Comparison of ENCODE assay signal across 18 cellular contexts in the genomic region with DNA sequence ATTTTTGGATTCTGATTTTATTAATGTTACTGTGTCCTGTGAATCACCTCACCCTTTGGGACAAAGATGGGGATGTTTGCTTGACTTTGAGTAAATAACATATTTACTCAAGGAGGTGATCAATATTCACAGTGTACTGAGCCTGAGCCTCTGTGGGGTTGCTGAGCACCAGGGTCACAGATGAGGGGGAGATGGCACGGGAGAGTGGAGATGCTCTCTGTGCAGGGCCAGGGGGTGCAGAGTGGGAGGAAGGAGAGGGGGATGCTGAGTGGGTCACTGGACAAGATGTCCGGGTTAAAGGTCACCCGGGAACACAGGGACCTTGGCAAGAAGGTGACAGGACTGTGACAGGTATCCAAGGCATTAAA. TPM values are rescaled to one million over a fixed set of nuclear protein-coding genes. Genes with fewer than 3 reads are reported as not detected.
A peak's percentile ranks its signal among the peaks of the same experiment; 100 is the strongest.
DNase-seq lines count a peak whose midpoint lies in the region; ATAC-seq and TF ChIP-seq lines count a peak whose summit lies in the region.
"Had no signal": no experiment of that assay in that cellular context is flagged by ENCODE, and none has a peak within 500 bp of the region (broad histone marks: within the 10 kb centered on the region; RNA-seq: fewer than 3 reads in every experiment).

No MANE protein-coding gene starts in this region.

- no peak overlapping the region for H3K4me3 ChIP-seq in CD8-positive, alpha-beta memory T cell (ENCODE audit: low read length)
- H3K4me3 ChIP-seq in PC-9 (no peak overlapping the region), psoas muscle (peak overlapping the region; percentile 99), prostate gland (no peak overlapping the region)
- H3K4me3 ChIP-seq: BLaER1, lung had no signal

- BruUV-seq in PC-9 (replicated peaks; lab: Mats Ljungman, UMichigan), result no TSS peak

- H3K27me3 Mint-ChIP-seq in CD8-positive, alpha-beta memory T cell, result peaks cover 0 to 5% of the 10 kb centered on the region in 2 donors
- H3K27me3 Mint-ChIP-seq in endothelial cell (ENCODE audit: unreplicated experiment) (peaks cover 16% of the 10 kb centered on the region), T-cell (no peaks in the 10 kb centered on the region)

- no peak for TF ChIP-seq POLR2A in prostate gland (IDR thresholded peaks at IDR 0.05)

- intact Hi-C loops in PC-9 (cut with micrococcal nuclease; ENCODE audit: unreplicated experiment), result no loop called here
- intact Hi-C loops in psoas muscle (cut with DNase I), result no loop called here
- intact Hi-C loops in prostate gland (cut with DNase I), result loop anchor here (5.0 kb wide), 2 partner anchors 33 to 127 kb away; a partner anchor contains a TSS

- 65 to 81% (median 67%) methylated on average over 3 of the region's 3 CpGs for WGBS in psoas muscle, 3 donors
- WGBS in prostate gland, result 78% methylated on average over 3 of the region's 3 CpGs

- no peaks in the 10 kb centered on the region for H3K9me3 ChIP-seq in CD8-positive, alpha-beta memory T cell (ENCODE audit: low read length)
- H3K9me3 ChIP-seq in PC-9 (ENCODE audit: insufficient read depth, low read depth) (no peaks in the 10 kb centered on the region), psoas muscle (no peaks in the 10 kb centered on the region), prostate gland (no peaks in the 10 kb centered on the region)
- H3K9me3 ChIP-seq: right lobe of liver had no signal

- no peaks in the 10 kb centered on the region for H3K9me2 ChIP-seq in PC-9 (ENCODE audit: insufficient read depth)

- CTCF ChIA-PET in CD8-positive, alpha-beta memory T cell (lab: Charles Lee), result interaction anchor here (1.0 kb wide), 1 partner anchor 22 kb away, joined by 3 read pairs; no protein-coding TSS in a partner anchor
- CTCF ChIA-PET in PC-9 (lab: Charles Lee) (no interaction called here), T-cell (lab: Charles Lee) (no interaction called here)

- peaks cover 8 to 84% (median 15%) of the 10 kb centered on the region in 3 donors for H3K36me3 Mint-ChIP-seq in CD8-positive, alpha-beta memory T cell
- H3K36me3 Mint-ChIP-seq in endothelial cell (ENCODE audit: low read depth, unreplicated experiment) (peaks cover 54% of the 10 kb centered on the region), T-cell (peaks cover 44% of the 10 kb centered on the region)

- H3F3A ChIP-seq in PC-9 (ENCODE audit: insufficient read depth, low read depth), result peaks cover 91% of the 10 kb centered on the region

- peaks cover 32 to 64% (median 41%) of the 10 kb centered on the region in 3 donors for H3K4me1 Mint-ChIP-seq in CD8-positive, alpha-beta memory T cell
- H3K4me1 Mint-ChIP-seq in endothelial cell (ENCODE audit: unreplicated experiment), result peaks cover 28% of the 10 kb centered on the region
- H3K4me1 Mint-ChIP-seq in T-cell, result peaks cover 41 to 51% (median 45%) of the 10 kb centered on the region in 3 donors

- no peak for TF ChIP-seq CTCF in PC-9 (conservative IDR thresholded peaks at IDR 0.05)
- TF ChIP-seq CTCF in endothelial cell (IDR thresholded peaks at IDR 0.05; ENCODE audit: unreplicated experiment), result no peak
- no peak for TF ChIP-seq CTCF in psoas muscle (IDR thresholded peaks at IDR 0.05)
- TF ChIP-seq CTCF in prostate gland (IDR thresholded peaks at IDR 0.05), result no peak

- H3K79me2 ChIP-seq in PC-9 (ENCODE audit: low read depth), result peaks cover 96% of the 10 kb centered on the region

- H3K9me3 Mint-ChIP-seq in CD8-positive, alpha-beta memory T cell, result peaks cover 0 to 4% (median 0%) of the 10 kb centered on the region in 5 donors
- H3K9me3 Mint-ChIP-seq in endothelial cell (ENCODE audit: unreplicated experiment) (no peaks in the 10 kb centered on the region), T-cell (no peaks in the 10 kb centered on the region)
- H3K9me3 Mint-ChIP-seq: activated T-cell treated with anti-CD3 and anti-CD28 coated beads, Interleukin-2, amount 50 U/mL, for 4 hours had no signal

- peak overlapping the region in 6 of 8 donors; percentile 40 to 98 (median 60) for H3K27ac Mint-ChIP-seq in CD8-positive, alpha-beta memory T cell
- H3K27ac Mint-ChIP-seq in endothelial cell (ENCODE audit: unreplicated experiment) (no peak overlapping the region), T-cell (peak overlapping the region in 1 of 2 donors; percentile 23)

- DNase-seq in CD8-positive, alpha-beta memory T cell, result no peak
- DNase-seq in PC-9 (no peak), endothelial cell (ENCODE audit: low spot score) (no peak), psoas muscle (no peak), prostate gland (ENCODE audit: low spot score) (no peak), T-cell (no peak)
- DNase-seq: activated CD4-positive, alpha-beta T cell treated with anti-CD3 and anti-CD28 coated beads for 48 hours; activated T-cell treated with anti-CD3 and anti-CD28 coated beads, Interleukin-2, amount 50 U/mL, for 4 hours; aorta; DND-41; KG1; NCI-H1105 treated with DMSO at 0.1 percent for 48 hours; stimulated activated CD4-positive, alpha-beta T cell treated with anti-CD3 and anti-CD28 coated beads, Interleukin-4, amount 100 ng/mL, for 1 hour had no signal

- no peaks in the 10 kb centered on the region for H3K27me3 ChIP-seq in CD8-positive, alpha-beta memory T cell (ENCODE audit: insufficient read depth, low read length, poor library complexity, severe bottlenecking)
- H3K27me3 ChIP-seq in PC-9 (ENCODE audit: insufficient read depth, low read depth) (no peaks in the 10 kb centered on the region), psoas muscle (ENCODE audit: insufficient read depth in 3 of 3, low read length in 2 of 3) (no peaks in the 10 kb centered on the region), prostate gland (replicated peaks; ENCODE audit: insufficient read depth) (no peaks in the 10 kb centered on the region)
- H3K27me3 ChIP-seq: BLaER1, right lobe of liver had no signal

- POLR2A ChIA-PET in CD8-positive, alpha-beta memory T cell (lab: Charles Lee), result no interaction called here
- POLR2A ChIA-PET in PC-9 (lab: Charles Lee; ENCODE audit: unreplicated experiment) (no interaction called here), T-cell (lab: Charles Lee) (no interaction called here)

- peaks cover 35% of the 10 kb centered on the region for H3K36me3 ChIP-seq in CD8-positive, alpha-beta memory T cell (ENCODE audit: insufficient read depth, low read length)
- peaks cover 71% of the 10 kb centered on the region for H3K36me3 ChIP-seq in PC-9 (ENCODE audit: low read depth)
- peaks cover 10 to 81% of the 10 kb centered on the region in 2 donors for H3K36me3 ChIP-seq in psoas muscle (ENCODE audit: insufficient read depth in 1 of 2, low read depth in 1 of 2)
- peaks cover 26 to 33% of the 10 kb centered on the region in 2 donors for H3K36me3 ChIP-seq in prostate gland

- peaks cover 22% of the 10 kb centered on the region for H3K4me1 ChIP-seq in CD8-positive, alpha-beta memory T cell (ENCODE audit: insufficient read depth, low read length)
- H3K4me1 ChIP-seq in PC-9 (replicated peaks; ENCODE audit: insufficient read depth), result peaks cover 45% of the 10 kb centered on the region
- H3K4me1 ChIP-seq in psoas muscle, result peaks cover 74% of the 10 kb centered on the region
- peaks cover 21% of the 10 kb centered on the region for H3K4me1 ChIP-seq in prostate gland (replicated peaks)

- H3K27ac ChIP-seq in CD8-positive, alpha-beta memory T cell (ENCODE audit: low read depth, low read length), result no peak overlapping the region
- H3K27ac ChIP-seq in PC-9 (no peak overlapping the region), psoas muscle (no peak overlapping the region), prostate gland (no peak overlapping the region)
- H3K27ac ChIP-seq: BLaER1 had no signal

- H4K20me1 ChIP-seq in PC-9 (ENCODE audit: insufficient read depth), result peaks cover 78% of the 10 kb centered on the region

- peak overlapping the region; percentile 100 for H3K4me2 ChIP-seq in PC-9
- H3K4me2 ChIP-seq: BLaER1 had no signal

- no peak overlapping the region for H2AFZ ChIP-seq in PC-9

- no peak overlapping the region for H3K4me3 Mint-ChIP-seq in CD8-positive, alpha-beta memory T cell
- H3K4me3 Mint-ChIP-seq in endothelial cell (ENCODE audit: unreplicated experiment), result peak overlapping the region; percentile 72
- no peak overlapping the region for H3K4me3 Mint-ChIP-seq in T-cell
- H3K4me3 Mint-ChIP-seq: activated T-cell treated with anti-CD3 and anti-CD28 coated beads, Interleukin-2, amount 50 U/mL, for 4 hours had no signal

- ATAC-seq in psoas muscle (no peak), T-cell (replicated peaks in 1 of 4) (no peak), GM18502 (IDR thresholded peaks at IDR 0.05; ENCODE audit: poor library complexity, unreplicated experiment) (no peak)
- ATAC-seq: activated T-cell treated with anti-CD3 and anti-CD28 coated beads, Interleukin-2, amount 50 U/mL, for 4 hours; Right ventricle myocardium inferior had no signal

RNA-seq across cellular contexts. Expression of a gene that starts 4.0 kb away (rescaled TPM):
- total RNA-seq in CD8-positive, alpha-beta memory T cell, result 100 to 1,000 TPM; 158 to 179 TPM
- 212 TPM for polyA plus RNA-seq in CD8-positive, alpha-beta memory T cell
- 715 and 961 TPM in 2 replicates for total RNA-seq in PC-9 (2021)
- total RNA-seq in endothelial cell (ENCODE audit: unreplicated experiment), result 82.2 TPM
- 1,000 to 10,000 TPM in 1 of 4 donors, 100 to 1,000 TPM in 3; 688 to 1,199 (median 831) TPM for total RNA-seq in psoas muscle
- polyA plus RNA-seq in psoas muscle, result 100 to 1,000 TPM; 463 to 917 (median 671) TPM
- 100 to 1,000 TPM; 377 to 527 TPM for total RNA-seq in prostate gland
- total RNA-seq in T-cell, result 100 to 1,000 TPM; 220 to 327 (median 280) TPM

RNA-seq across cellular contexts. Expression of a gene that starts 18.1 kb away (rescaled TPM):
- 100 to 1,000 TPM in 1 of 2 experiments, 10 to 100 TPM in 1; 94.0 to 103 TPM for total RNA-seq in CD8-positive, alpha-beta memory T cell
- polyA plus RNA-seq in CD8-positive, alpha-beta memory T cell, result 21.0 TPM
- total RNA-seq in PC-9 (2021) (337 and 413 TPM in 2 replicates), endothelial cell (ENCODE audit: unreplicated experiment) (163 TPM), psoas muscle (10 to 100 TPM; 29.3 to 58.4 (median 50.7) TPM), prostate gland (100 to 1,000 TPM in 1 of 2 donors, 10 to 100 TPM in 1; 82.7 to 142 TPM), T-cell (100 to 1,000 TPM; 119 to 159 (median 132) TPM)
- 100 to 1,000 TPM in 1 of 3 donors, 10 to 100 TPM in 2; 40.9 to 136 (median 63.4) TPM for polyA plus RNA-seq in psoas muscle

RNA-seq across cellular contexts. Expression of a gene that starts 30.9 kb away (rescaled TPM):
- 1 to 10 TPM in 1 of 2 experiments, under 1 TPM in 1; 0.57 to 1.0 TPM for total RNA-seq in CD8-positive, alpha-beta memory T cell
- polyA plus RNA-seq in CD8-positive, alpha-beta memory T cell, result 4.0 TPM
- total RNA-seq in PC-9 (2021) (9.7 and 14.4 TPM in 2 replicates), endothelial cell (ENCODE audit: unreplicated experiment) (1.0 TPM), psoas muscle (1 to 10 TPM; 1.7 to 6.7 (median 4.5) TPM), prostate gland (1 to 10 TPM; 7.8 to 8.2 TPM), T-cell (10 to 100 TPM in 1 of 5 donors, 1 to 10 TPM in 4; 3.6 to 12.6 (median 8.1) TPM)
- 1 to 10 TPM; 1.5 to 2.2 (median 2.1) TPM for polyA plus RNA-seq in psoas muscle

RNA-seq across cellular contexts. Expression of a gene that starts 33.9 kb away (rescaled TPM):
- total RNA-seq in CD8-positive, alpha-beta memory T cell, result 10 to 100 TPM; 23.9 to 27.2 TPM
- 17.7 TPM for polyA plus RNA-seq in CD8-positive, alpha-beta memory T cell
- total RNA-seq in PC-9 (2021) (39.9 and 54.0 TPM in 2 replicates), endothelial cell (ENCODE audit: unreplicated experiment) (38.5 TPM), psoas muscle (1 to 10 TPM; 2.1 to 7.9 (median 5.1) TPM), prostate gland (10 to 100 TPM; 30.0 to 55.2 TPM), T-cell (100 to 1,000 TPM in 3 of 5 donors, 10 to 100 TPM in 2; 54.1 to 119 (median 112) TPM)
- 10 to 100 TPM; 20.4 to 30.4 (median 25.0) TPM for polyA plus RNA-seq in psoas muscle
